Comparison of ENCODE assay signal across 9 cellular contexts in genomic region chr3:123880998-123881561, GRCh38.
DNase-seq lines count a peak whose midpoint lies in the region; ATAC-seq and TF ChIP-seq lines count a peak whose summit lies in the region.
"Had no signal": no experiment of that assay in that cellular context is flagged by ENCODE, and none has a peak within 500 bp of the region (broad histone marks: within the 10 kb centered on the region; RNA-seq: fewer than 3 reads in every experiment).

No MANE protein-coding gene starts in this region.

- no peak for TF ChIP-seq POLR2A in GM18505 (IDR thresholded peaks at IDR 0.05; ENCODE audit: borderline replicate concordance, extremely low read depth, insufficient read depth, insufficient read length)

- peak; percentile 29 for DNase-seq in NCI-H1092 treated with DMSO at 0.1 percent for 48 hours (lab: John Stamatoyannopoulos, UW)
- no peak for DNase-seq in NCI-H1092 (lab: John Stamatoyannopoulos, UW)
- peak; percentile 83 for DNase-seq in NCI-H146 treated with DMSO at 0.1 percent for 48 hours (lab: John Stamatoyannopoulos, UW; ENCODE audit: unreplicated experiment)
- DNase-seq in ecto neural progenitor cell (ENCODE audit: low spot score) = peak; percentile 53
- peak; percentile 24 for DNase-seq in retina
- DNase-seq: cortex of kidney had no signal

- no peak for ATAC-seq in HG02763 (IDR thresholded peaks at IDR 0.05; ENCODE audit: unreplicated experiment)
- no peak for ATAC-seq in GM21576 (IDR thresholded peaks at IDR 0.05; ENCODE audit: unreplicated experiment)
- no peak for ATAC-seq in GM18505 (IDR thresholded peaks at IDR 0.05; ENCODE audit: unreplicated experiment)
